Comparison of ENCODE assay signal across 9 cellular contexts in the genomic region with DNA sequence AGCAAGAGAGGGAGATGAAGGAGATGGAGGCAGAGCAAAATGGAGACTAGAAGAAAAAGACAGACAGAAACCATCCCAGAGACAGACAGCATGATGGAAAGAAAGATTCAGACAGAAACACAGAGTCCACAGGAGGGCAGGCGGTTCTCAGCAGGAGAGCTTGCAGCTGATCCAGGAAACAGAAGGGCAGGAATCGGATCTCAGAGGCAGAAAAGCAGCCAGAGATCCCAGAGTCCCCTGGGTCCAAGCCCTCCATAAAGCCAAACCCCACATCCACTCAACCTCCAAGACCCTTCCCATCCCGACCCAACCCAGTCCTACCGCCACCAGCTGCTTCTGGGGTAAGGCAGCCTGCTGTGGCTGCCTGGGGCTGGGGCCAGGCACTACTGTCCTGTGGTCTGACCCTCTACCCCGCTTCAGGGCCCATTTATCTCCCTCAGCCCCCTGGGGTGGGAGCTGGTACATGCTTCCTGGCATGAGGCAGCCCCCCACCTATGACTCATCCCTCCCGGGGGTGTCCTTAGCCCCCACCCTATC. TPM values are rescaled to one million over a fixed set of nuclear protein-coding genes. Genes with fewer than 3 reads are reported as not detected.
DNase-seq lines count a peak whose midpoint lies in the region; ATAC-seq and TF ChIP-seq lines count a peak whose summit lies in the region.
"Had no signal": no experiment of that assay in that cellular context is flagged by ENCODE, and none has a peak within 500 bp of the region (broad histone marks: within the 10 kb centered on the region; RNA-seq: fewer than 3 reads in every experiment).

A gene with protein sequence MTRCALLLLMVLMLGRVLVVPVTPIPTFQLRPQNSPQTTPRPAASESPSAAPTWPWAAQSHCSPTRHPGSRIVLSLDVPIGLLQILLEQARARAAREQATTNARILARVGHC (minus strand): TSS at position 400 of the 537 bp plus-strand sequence. CDS start 657 bp downstream, outside the sequence.

- no peaks in the 10 kb centered on the region for H3K9me2 ChIP-seq in Karpas-422 (replicated peaks; ENCODE audit: insufficient read depth, low read length)

- H3K79me1 ChIP-seq in IMR-90 (ENCODE audit: low read depth in 1 of 2, low read length in 2 of 2) = peaks cover 14 to 61% of the 10 kb centered on the region in 2 experiments

- peaks cover under 1% of the 10 kb centered on the region; the same call in 1 of the 2 replicates for H4K20me1 ChIP-seq in IMR-90 (ENCODE audit: insufficient read depth, low read length)
- H4K20me1 ChIP-seq in Karpas-422 (ENCODE audit: insufficient read depth, low read depth, low read length) = no peaks in the 10 kb centered on the region

- peak within 1 kb of the TSS; percentile 97 for H4K91ac ChIP-seq in IMR-90 (ENCODE audit: insufficient read depth, low read depth, low read length)

- dilution Hi-C loops in IMR-90 (cut with HindIII; ENCODE audit: low sequenced_read_pairs, unreplicated experiment) = no loop called here

- H3K4me3 ChIP-seq in IMR-90 (ENCODE audit: insufficient read depth, low read depth, low read length) (no peak within 1 kb of the TSS), Karpas-422 (ENCODE audit: low read length) (no peak within 1 kb of the TSS)

- TF ChIP-seq POLR2A in IMR-90 (IDR thresholded peaks at IDR 0.05; ENCODE audit: low read depth, low read length) = no peak

- peak within 1 kb of the TSS; percentile 85 for H3K4ac ChIP-seq in IMR-90 (ENCODE audit: low read depth, low read length)

- H3K79me2 ChIP-seq in Karpas-422 (ENCODE audit: low read length) = no peaks in the 10 kb centered on the region
- H3K79me2 ChIP-seq: parathyroid adenoma had no signal

- 0 out of 2 replicates have a peak, but pooled peaks have one; percentile 5 for TF ChIP-seq CTCF in IMR-90 (conservative IDR thresholded peaks at IDR 0.05; ENCODE audit: low read depth, low read length)

- H3K18ac ChIP-seq in IMR-90 (ENCODE audit: low read depth, low read length) = peak within 1 kb of the TSS; percentile 26

- H3K56ac ChIP-seq in IMR-90 (ENCODE audit: extremely low read depth, insufficient read depth, low read length) = peak within 1 kb of the TSS; percentile 58; the same call in 1 of the 2 replicates

- TF ChIP-seq RAD21 in IMR-90 (IDR thresholded peaks at IDR 0.05; ENCODE audit: low read length) = no peak

- peak within 1 kb of the TSS; percentile 79 for H2BK20ac ChIP-seq in IMR-90 (ENCODE audit: low read depth, low read length)

- H2AK9ac ChIP-seq in IMR-90 (replicated peaks; ENCODE audit: low read depth, low read length, poor library complexity) = peak within 1 kb of the TSS; percentile 97

- peaks cover 41% of the 10 kb centered on the region for H3K9me1 ChIP-seq in IMR-90 (ENCODE audit: insufficient read depth, low read length)

- no peaks in the 10 kb centered on the region for H3K27me3 ChIP-seq in IMR-90 (ENCODE audit: control insufficient read depth, insufficient read depth, low read length)
- no peaks in the 10 kb centered on the region for H3K27me3 ChIP-seq in Karpas-422 (ENCODE audit: low read length)

- H4K8ac ChIP-seq in IMR-90 (ENCODE audit: low read depth in 2 of 2, low read length in 2 of 2) = peak within 1 kb of the TSS; percentile 62 to 91

- DNase-seq in AG08395 (ENCODE audit: low spot score) (peak; percentile 28), IMR-90 (peak; percentile 21), astrocyte of the hippocampus (ENCODE audit: low read depth, low spot score) (peak; percentile 53), lung microvascular endothelial cell (ENCODE audit: low read depth in 2 of 2) (peak; percentile 21 to 33), EL (no peak), T-helper 1 cell (no peak), Karpas-422 (no peak), NCI-H526 treated with DMSO at 0.1 percent for 48 hours (lab: John Stamatoyannopoulos, UW) (no peak)

- CTCF ChIA-PET in IMR-90 (lab: Yijun Ruan, JAX) = interaction anchor here (0.7 kb wide), 2 partner anchors 72 to 1149 kb away, joined by 3 read pairs; a partner anchor contains a TSS

- H3K9me3 ChIP-seq in IMR-90 (ENCODE audit: control insufficient read depth, insufficient read depth, low read length) (no peaks in the 10 kb centered on the region), Karpas-422 (ENCODE audit: low read length) (no peaks in the 10 kb centered on the region)

- H3K4me1 ChIP-seq in IMR-90 (ENCODE audit: control insufficient read depth, insufficient read depth, low read length) (peaks cover 40% of the 10 kb centered on the region), Karpas-422 (ENCODE audit: low read length) (peaks cover 25% of the 10 kb centered on the region)

- H3K27ac ChIP-seq in IMR-90 (ENCODE audit: insufficient read depth, low read length) (peak within 1 kb of the TSS; percentile 47), Karpas-422 (ENCODE audit: low read length) (no peak within 1 kb of the TSS)
- H3K27ac ChIP-seq: parathyroid adenoma had no signal

- H3K4me2 ChIP-seq in IMR-90 (ENCODE audit: low read depth, low read length) (no peak within 1 kb of the TSS), Karpas-422 (ENCODE audit: low read depth, low read length, poor library complexity, severe bottlenecking) (no peak within 1 kb of the TSS)

- H3K36me3 ChIP-seq in IMR-90 (ENCODE audit: control insufficient read depth, insufficient read depth, low read length) (peaks cover 35% of the 10 kb centered on the region), Karpas-422 (ENCODE audit: insufficient read depth, low read length) (no peaks in the 10 kb centered on the region)

- intact Hi-C loops in IMR-90 (cut with micrococcal nuclease) = no loop called here

- BruUV-seq in IMR-90 (replicated peaks; lab: Mats Ljungman, UMichigan) = no TSS peak

- in situ Hi-C loops in IMR-90 (cut with MboI; ENCODE audit: low sequenced_read_pairs) = no loop called here

- 50% methylated on average over 1 of the region's 6 CpGs; no CpG with 5 or more reads in 1 of the 2 experiments for WGBS in IMR-90 (ENCODE audit: extremely low coverage in 2 of 2, insufficient read length in 1 of 2), 2 experiments

- ATAC-seq in IMR-90 (ENCODE audit: low read depth) = no peak

- peak within 1 kb of the TSS; percentile 81 for H2BK15ac ChIP-seq in IMR-90 (ENCODE audit: low read depth, low read length)

- peak within 1 kb of the TSS; percentile 90 for H2BK120ac ChIP-seq in IMR-90 (ENCODE audit: low read depth, low read length)

- POLR2A ChIA-PET in IMR-90 (lab: Charles Lee; ENCODE audit: unreplicated experiment) = interaction anchor here (0.6 kb wide), 1 partner anchor 405 kb away, joined by 6 read pairs; no protein-coding TSS in a partner anchor

- H3K9ac ChIP-seq in IMR-90 (ENCODE audit: low read depth, low read length) (no peak within 1 kb of the TSS; the same call in 1 of the 2 replicates), Karpas-422 (ENCODE audit: low read length) (no peak within 1 kb of the TSS)
- H3K9ac ChIP-seq: parathyroid adenoma had no signal

- H3K14ac ChIP-seq in IMR-90 (replicated peaks; ENCODE audit: low read depth, low read length) = peak within 1 kb of the TSS; percentile 76

- peak within 1 kb of the TSS; percentile 83; the same call in 1 of the 2 replicates for H3K23ac ChIP-seq in IMR-90 (ENCODE audit: low read depth, low read length)

- H2AK5ac ChIP-seq in IMR-90 (ENCODE audit: low read depth, low read length) = peak within 1 kb of the TSS; percentile 96

- peak within 1 kb of the TSS; percentile 78 for H2BK5ac ChIP-seq in IMR-90 (ENCODE audit: low read depth, low read length, poor library complexity, severe bottlenecking)

- peak within 1 kb of the TSS; percentile 58 for H2AFZ ChIP-seq in IMR-90 (replicated peaks; ENCODE audit: low read length, poor library complexity)
- no peak within 1 kb of the TSS for H2AFZ ChIP-seq in Karpas-422 (ENCODE audit: low read length)
- H2AFZ ChIP-seq: parathyroid adenoma had no signal

- peak within 1 kb of the TSS; percentile 57 for H4K5ac ChIP-seq in IMR-90 (ENCODE audit: low read depth, low read length)

TF ChIP-seq in IMR-90, 13 proteins besides CTCF, POLR2A, EP300 and RAD21:
- no peak for TF ChIP-seq SMC3 (IDR thresholded peaks at IDR 0.05; ENCODE audit: low read depth, low read length)
- no peak for TF ChIP-seq BHLHE40 (IDR thresholded peaks at IDR 0.05; ENCODE audit: low read depth, low read length)
- TF ChIP-seq NFE2L2 (IDR thresholded peaks at IDR 0.05; ENCODE audit: low read depth, low read length) = no peak
- no peak for TF ChIP-seq CHD1 (IDR thresholded peaks at IDR 0.05; ENCODE audit: low read depth, low read length)
- no peak for TF ChIP-seq CEBPB (IDR thresholded peaks at IDR 0.05; ENCODE audit: low read depth, low read length)
- TF ChIP-seq MXI1 (IDR thresholded peaks at IDR 0.05; ENCODE audit: borderline replicate concordance, low read depth, low read length) = no peak
- no peak for TF ChIP-seq MAFK (IDR thresholded peaks at IDR 0.05; ENCODE audit: low read depth, low read length)
- no peak for TF ChIP-seq RFX5 (IDR thresholded peaks at IDR 0.05; ENCODE audit: low read depth, low read length)
- TF ChIP-seq, protein P1, sequence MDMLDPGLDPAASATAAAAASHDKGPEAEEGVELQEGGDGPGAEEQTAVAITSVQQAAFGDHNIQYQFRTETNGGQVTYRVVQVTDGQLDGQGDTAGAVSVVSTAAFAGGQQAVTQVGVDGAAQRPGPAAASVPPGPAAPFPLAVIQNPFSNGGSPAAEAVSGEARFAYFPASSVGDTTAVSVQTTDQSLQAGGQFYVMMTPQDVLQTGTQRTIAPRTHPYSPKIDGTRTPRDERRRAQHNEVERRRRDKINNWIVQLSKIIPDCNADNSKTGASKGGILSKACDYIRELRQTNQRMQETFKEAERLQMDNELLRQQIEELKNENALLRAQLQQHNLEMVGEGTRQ (IDR thresholded peaks at IDR 0.05; ENCODE audit: low read depth, low read length) = no peak

RNA-seq across cellular contexts. Expression of the gene that starts here (rescaled TPM):
- total RNA-seq in IMR-90 (2012; rRNA removed) (0.54 and 0.56 TPM in 2 replicates), lung microvascular endothelial cell (not detected in 2 replicates)
- polyA plus RNA-seq in IMR-90 (2012; rRNA removed) = 2.3 and 2.7 TPM in 2 replicates
- 0.56 and 1.4 TPM in 2 replicates for polyA plus RNA-seq in IMR-90 (2012; cell fraction: cytosol; rRNA removed)
- polyA plus RNA-seq in IMR-90 (2012; cell fraction: nucleus; rRNA removed; ENCODE audit: low replicate concordance) = 19.4 and 40.3 TPM in 2 replicates
- total RNA-seq in Karpas-422 (2014; rRNA removed; shearing (Covaris generic); ENCODE audit: low replicate concordance) = not detected in 2 replicates

Comparison
In these comparisons a context has a peak if more than half of its experiments do, and no peak if none do; other contexts are left out.
1. Peak in DNase-seq in lung microvascular endothelial cell; RNA of the gene not detected or under 1 TPM.
2. DNase-seq: peak in AG08395 (single experiment), IMR-90 (single experiment) and astrocyte of the hippocampus (single experiment); none in EL (single experiment), T-helper 1 cell (0 of 5), Karpas-422 (single experiment) and NCI-H526 treated with DMSO at 0.1 percent for 48 hours (single experiment).